8 cellular contexts compared by ENCODE assay signal in the genomic region with DNA sequence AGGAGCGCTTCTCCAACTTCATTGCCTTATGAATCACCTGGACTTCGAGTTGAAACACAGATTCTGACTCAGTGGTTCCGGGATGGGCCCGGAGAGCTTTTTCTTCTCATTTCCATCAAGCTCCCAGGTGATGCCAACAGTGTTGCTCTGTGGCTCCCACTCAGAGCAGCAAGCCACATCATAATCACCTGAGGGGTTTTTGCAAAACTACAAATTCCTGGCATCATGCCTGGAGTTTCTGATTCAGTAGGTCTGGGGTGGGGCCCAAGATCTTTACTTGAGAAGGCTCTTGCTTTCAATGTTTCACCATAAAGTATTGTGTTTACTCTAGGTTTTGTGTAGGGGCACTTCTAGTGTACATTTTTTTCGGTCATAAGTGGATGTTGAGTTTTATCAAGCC. TPM values are rescaled to one million over a fixed set of nuclear protein-coding genes. Genes with fewer than 3 reads are reported as not detected.
DNase-seq lines count a peak whose midpoint lies in the region; ATAC-seq, FAIRE-seq and TF ChIP-seq lines count a peak whose summit lies in the region.

No MANE protein-coding gene starts in this region.

- peak overlapping the region in 10 of 11 experiments; percentile 1 to 71 (median 37); a peak in 13 of 22 replicates for H3K4me2 ChIP-seq in BLaER1 treated with 17β-estradiol and CSF1 and Interleukin-3, amounts not matched to agents 10 nM and 100 nM

- DNase-seq in MG63 (peak; percentile 14), mesothelial cell of epicardium (ENCODE audit: low spot score in 2 of 2, unreplicated experiment in 2 of 2) (no peak), frontal cortex (ENCODE audit: low spot score in 2 of 2) (no peak), SHP77 treated with DMSO at 0.1 percent for 48 hours (lab: John Stamatoyannopoulos, UW) (no peak), SW 1271 (lab: John Stamatoyannopoulos, UW) (no peak)
- peak; percentile 16 for DNase-seq in activated T-helper 1 cell treated with anti-CD3 and anti-CD28 coated beads, Interleukin-12 subunit alpha, Interleukin-12 subunit beta, Interleukin-2, Interleukin-4 antibody, amounts not matched to agents 30 ng/mL and 10 ng/mL and 1 ng/mL, durations not matched to agents 14 hours and 24 hours and 36 hours (ENCODE audit: low spot score)

- no peak for ATAC-seq in HG02610 (IDR thresholded peaks at IDR 0.05; ENCODE audit: unreplicated experiment)

- H3K27ac ChIP-seq in BLaER1 treated with 17β-estradiol and CSF1 and Interleukin-3, amounts not matched to agents 10 nM and 100 nM = 0 out of 22 replicates have a peak overlapping the region, but pooled peaks of 1 of the 11 experiments have one; percentile 12

- peaks cover 80% of the 10 kb centered on the region for H3K4me1 Mint-ChIP-seq in activated T-helper 1 cell treated with anti-CD3 and anti-CD28 coated beads, Interleukin-12 subunit alpha, Interleukin-12 subunit beta, Interleukin-2, Interleukin-4 antibody, amounts not matched to agents 30 ng/mL and 10 ng/mL and 1 ng/mL, durations not matched to agents 14 hours and 24 hours and 36 hours (ENCODE audit: low read depth)
- H3K4me1 Mint-ChIP-seq in mesothelial cell of epicardium = peaks cover 41% of the 10 kb centered on the region

- no peak for TF ChIP-seq CTCF in mesothelial cell of epicardium (IDR thresholded peaks at IDR 0.05; ENCODE audit: unreplicated experiment)

- H3K4me3 ChIP-seq in BLaER1 treated with 17β-estradiol and CSF1 and Interleukin-3, amounts not matched to agents 10 nM and 100 nM = 0 out of 20 replicates have a peak overlapping the region, but pooled peaks of 1 of the 10 experiments have one; percentile 2
- H3K4me3 ChIP-seq in MG63 = no peak overlapping the region

- peak overlapping the region; percentile 93 for H3K27ac Mint-ChIP-seq in activated T-helper 1 cell treated with anti-CD3 and anti-CD28 coated beads, Interleukin-12 subunit alpha, Interleukin-12 subunit beta, Interleukin-2, Interleukin-4 antibody, amounts not matched to agents 30 ng/mL and 10 ng/mL and 1 ng/mL, durations not matched to agents 14 hours and 24 hours and 36 hours
- peak overlapping the region; percentile 56 for H3K27ac Mint-ChIP-seq in mesothelial cell of epicardium

- peak overlapping the region; percentile 76 for H3K4me3 Mint-ChIP-seq in activated T-helper 1 cell treated with anti-CD3 and anti-CD28 coated beads, Interleukin-12 subunit alpha, Interleukin-12 subunit beta, Interleukin-2, Interleukin-4 antibody, amounts not matched to agents 30 ng/mL and 10 ng/mL and 1 ng/mL, durations not matched to agents 14 hours and 24 hours and 36 hours
- no peak overlapping the region for H3K4me3 Mint-ChIP-seq in mesothelial cell of epicardium

- no peak overlapping the region for H3K9ac ChIP-seq in BLaER1 treated with 17β-estradiol and CSF1 and Interleukin-3, amounts not matched to agents 10 nM and 100 nM

- no peaks in the 10 kb centered on the region for H3K27me3 ChIP-seq in BLaER1 treated with 17β-estradiol and CSF1 and Interleukin-3, amounts not matched to agents 10 nM and 100 nM
- no peaks in the 10 kb centered on the region for H3K27me3 ChIP-seq in MG63

- peaks cover 7% of the 10 kb centered on the region for H3K36me3 Mint-ChIP-seq in activated T-helper 1 cell treated with anti-CD3 and anti-CD28 coated beads, Interleukin-12 subunit alpha, Interleukin-12 subunit beta, Interleukin-2, Interleukin-4 antibody, amounts not matched to agents 30 ng/mL and 10 ng/mL and 1 ng/mL, durations not matched to agents 14 hours and 24 hours and 36 hours (ENCODE audit: low read depth)
- no peaks in the 10 kb centered on the region for H3K36me3 Mint-ChIP-seq in mesothelial cell of epicardium

- no peaks in the 10 kb centered on the region for H3K27me3 Mint-ChIP-seq in activated T-helper 1 cell treated with anti-CD3 and anti-CD28 coated beads, Interleukin-12 subunit alpha, Interleukin-12 subunit beta, Interleukin-2, Interleukin-4 antibody, amounts not matched to agents 30 ng/mL and 10 ng/mL and 1 ng/mL, durations not matched to agents 14 hours and 24 hours and 36 hours (ENCODE audit: insufficient read depth)
- H3K27me3 Mint-ChIP-seq in mesothelial cell of epicardium (ENCODE audit: low read depth) = no peaks in the 10 kb centered on the region

- H3K36me3 ChIP-seq in BLaER1 treated with 17β-estradiol and CSF1 and Interleukin-3, amounts not matched to agents 10 nM and 100 nM = 0 out of 22 replicates have a peak, but pooled peaks cover 0 to 6% (median 0%) of the 10 kb centered on the region in 11 experiments
- H3K36me3 ChIP-seq in MG63 = no peaks in the 10 kb centered on the region

- H3K9me3 ChIP-seq in BLaER1 treated with 17β-estradiol and CSF1 and Interleukin-3, amounts not matched to agents 10 nM and 100 nM (replicated peaks in 1 of 11) = peaks cover 0 to 13% (median 7%) of the 10 kb centered on the region in 11 experiments; a peak in 8 of 22 replicates
- H3K9me3 ChIP-seq in MG63 = no peaks in the 10 kb centered on the region

- H3K4me1 ChIP-seq in BLaER1 treated with 17β-estradiol and CSF1 and Interleukin-3, amounts not matched to agents 10 nM and 100 nM = peaks cover 28 to 58% (median 34%) of the 10 kb centered on the region in 10 experiments

- no peak for FAIRE-seq in frontal cortex (lab: Jason Lieb, UNC)

- H4K20me1 ChIP-seq in BLaER1 treated with 17β-estradiol and CSF1 and Interleukin-3, amounts not matched to agents 10 nM and 100 nM = peaks cover 0 to 55% (median 16%) of the 10 kb centered on the region in 11 experiments; a peak in 11 of 22 replicates

- intact Hi-C loops in activated T-helper 1 cell treated with anti-CD3 and anti-CD28 coated beads, Interleukin-12 subunit alpha, Interleukin-12 subunit beta, Interleukin-2, Interleukin-4 antibody, amounts not matched to agents 30 ng/mL and 10 ng/mL and 1 ng/mL, durations not matched to agents 14 hours and 24 hours and 36 hours (cut with micrococcal nuclease) = loop anchor here (1.0 to 10.0 kb wide), 9 partner anchors 60 to 1071 kb away; partner anchors contain the start of genes HMGB3 and IDS

- H3K9me3 Mint-ChIP-seq in activated T-helper 1 cell treated with anti-CD3 and anti-CD28 coated beads, Interleukin-12 subunit alpha, Interleukin-12 subunit beta, Interleukin-2, Interleukin-4 antibody, amounts not matched to agents 30 ng/mL and 10 ng/mL and 1 ng/mL, durations not matched to agents 14 hours and 24 hours and 36 hours = no peaks in the 10 kb centered on the region
- H3K9me3 Mint-ChIP-seq in mesothelial cell of epicardium = peaks cover 28% of the 10 kb centered on the region

RNA-seq across cellular contexts. Expression of gene MTM1, which starts 7.0 kb away (rescaled TPM):
- 8.7 and 9.1 TPM in 2 replicates for total RNA-seq in MG63 (2014; rRNA removed; shearing (Covaris generic); ENCODE audit: low replicate concordance)
- total RNA-seq in activated T-helper 1 cell treated with anti-CD3 and anti-CD28 coated beads, Interleukin-12 subunit alpha, Interleukin-12 subunit beta, Interleukin-2, Interleukin-4 antibody, amounts not matched to agents 30 ng/mL and 10 ng/mL and 1 ng/mL, durations not matched to agents 14 hours and 24 hours and 36 hours = 24.1 and 24.3 TPM in 2 replicates
- total RNA-seq in mesothelial cell of epicardium = 8.9 to 10.9 TPM (median 9.2 TPM) in 3 replicates
- total RNA-seq in frontal cortex = 10.2 TPM

Comparison
In these comparisons a context has a peak if more than half of its experiments do, and no peak if none do; other contexts are left out.
1. DNase-seq: peak in MG63 (single experiment) and activated T-helper 1 cell treated with anti-CD3 and anti-CD28 coated beads, Interleukin-12 subunit alpha, Interleukin-12 subunit beta, Interleukin-2, Interleukin-4 antibody, amounts not matched to agents 30 ng/mL and 10 ng/mL and 1 ng/mL, durations not matched to agents 14 hours and 24 hours and 36 hours (single experiment); none in mesothelial cell of epicardium (0 of 2), frontal cortex (0 of 2), SHP77 treated with DMSO at 0.1 percent for 48 hours (single experiment) and SW 1271 (0 of 2).